Comparison of ENCODE assay signal across 15 cellular contexts in genomic region chr1:184389446-184389845, GRCh38. TPM values are rescaled to one million over a fixed set of nuclear protein-coding genes. Genes with fewer than 3 reads are reported as not detected.
DNase-seq lines count a peak whose midpoint lies in the region; ATAC-seq and TF ChIP-seq lines count a peak whose summit lies in the region.
"Had no signal": no experiment of that assay in that cellular context is flagged by ENCODE, and none has a peak within 500 bp of the region (broad histone marks: within the 10 kb centered on the region; RNA-seq: fewer than 3 reads in every experiment).

No MANE protein-coding gene starts in this region.

- intact Hi-C loops in CD14-positive monocyte (cut with micrococcal nuclease), result no loop called here

- no peak overlapping the region for H3K4me3 Mint-ChIP-seq in CD14-positive monocyte
- no peak overlapping the region for H3K4me3 Mint-ChIP-seq in activated CD8-positive, alpha-beta T cell treated with anti-CD3 and anti-CD28 coated beads, Interleukin-2, amount 10 ng/mL, durations not matched to agents 7 days and 5 days
- H3K4me3 Mint-ChIP-seq: activated naive CD8-positive, alpha-beta T cell treated with anti-CD3 and anti-CD28 coated beads, Interleukin-2, amount 50 U/mL, for 24 hours had no signal

- DNase-seq in BE2C (no peak), SK-N-MC (ENCODE audit: low read depth, low spot score) (no peak), fibroblast of lung (ENCODE audit: low read depth in 2 of 2) (peak in 1 of 2 donors; percentile 39), trophoblast cell (no peak), CD14-positive monocyte (ENCODE audit: low spot score) (no peak), HT-29 (ENCODE audit: low spot score) (no peak), GM13976 (ENCODE audit: low spot score) (no peak)
- no peak for DNase-seq in activated CD8-positive, alpha-beta T cell treated with anti-CD3 and anti-CD28 coated beads, Interleukin-2, amount 10 ng/mL, durations not matched to agents 7 days and 5 days
- DNase-seq: activated CD4-positive, alpha-beta T cell treated with anti-CD3 and anti-CD28 coated beads, Interleukin-2, amount 10 ng/mL, durations not matched to agents 7 days and 5 days; activated naive CD8-positive, alpha-beta T cell treated with anti-CD3 and anti-CD28 coated beads, Interleukin-2, amount 50 U/mL, for 24 hours; activated T-cell treated with anti-CD3 and anti-CD28 coated beads, Interleukin-2, amount 50 U/mL, for 72 hours; cortex of kidney; NCI-H2171 treated with DMSO at 0.1 percent for 48 hours; stimulated activated CD4-positive, alpha-beta T cell treated with anti-CD3 and anti-CD28 coated beads, Interleukin-2, amount 100 ng/mL, for 48 hours; T1000 had no signal

- no peak overlapping the region for H2BK120ac ChIP-seq in trophoblast cell (ENCODE audit: insufficient read depth, low read length, poor library complexity)

- H2BK5ac ChIP-seq in trophoblast cell (ENCODE audit: low read depth, low read length, poor library complexity), result no peak overlapping the region

- H3K9me3 ChIP-seq in BE2C, result no peaks in the 10 kb centered on the region
- H3K9me3 ChIP-seq in SK-N-MC (ENCODE audit: low read depth, low read length), result no peaks in the 10 kb centered on the region
- no peaks in the 10 kb centered on the region for H3K9me3 ChIP-seq in fibroblast of lung (ENCODE audit: control insufficient read depth, insufficient read depth, low read depth, low read length)
- no peaks in the 10 kb centered on the region for H3K9me3 ChIP-seq in trophoblast cell (ENCODE audit: insufficient read depth, low read depth, low read length)

- no peaks in the 10 kb centered on the region for H3K27me3 ChIP-seq in BE2C
- no peaks in the 10 kb centered on the region for H3K27me3 ChIP-seq in fibroblast of lung (ENCODE audit: control insufficient read depth, insufficient read depth, low read length)
- no peaks in the 10 kb centered on the region for H3K27me3 ChIP-seq in trophoblast cell (ENCODE audit: insufficient read depth, low read length)

- no peak overlapping the region for H3K18ac ChIP-seq in trophoblast cell (ENCODE audit: low read length)

- H4K12ac ChIP-seq in trophoblast cell (ENCODE audit: low read depth, low read length), result no peak overlapping the region

- ATAC-seq in activated CD8-positive, alpha-beta T cell treated with anti-CD3 and anti-CD28 coated beads, Interleukin-2, amount 10 ng/mL, durations not matched to agents 7 days and 5 days, result no peak
- ATAC-seq: activated naive CD8-positive, alpha-beta T cell treated with anti-CD3 and anti-CD28 coated beads, Interleukin-2, amount 50 U/mL, for 24 hours; activated T-cell treated with anti-CD3 and anti-CD28 coated beads, Interleukin-2, amount 50 U/mL, for 72 hours had no signal

- H3K4me1 ChIP-seq in BE2C (peaks cover 20% of the 10 kb centered on the region), fibroblast of lung (ENCODE audit: control insufficient read depth, extremely low read depth, insufficient read depth, low read length) (peaks cover 2% of the 10 kb centered on the region), trophoblast cell (ENCODE audit: control insufficient read depth in 1 of 2, insufficient read depth in 2 of 2, low read length in 2 of 2) (peaks cover 11 to 16% of the 10 kb centered on the region in 2 experiments)

- no peak overlapping the region for H3K23ac ChIP-seq in trophoblast cell (ENCODE audit: low read length)

- H3K27ac ChIP-seq in SK-N-MC (no peak overlapping the region), fibroblast of lung (ENCODE audit: insufficient read depth, low read length) (no peak overlapping the region), trophoblast cell (ENCODE audit: low read depth, low read length) (no peak overlapping the region)

- TF ChIP-seq CTCF in BE2C (IDR thresholded peaks at IDR 0.05; ENCODE audit: low read depth, low read length) (no peak), fibroblast of lung (conservative IDR thresholded peaks at IDR 0.05 in 1 of 2, IDR thresholded peaks at IDR 0.05 in 1 of 2; ENCODE audit: low read depth in 1 of 2, low read length in 2 of 2) (no peak), CD14-positive monocyte (IDR thresholded peaks at IDR 0.05) (no peak), GM13976 (IDR thresholded peaks at IDR 0.05; ENCODE audit: borderline replicate concordance, control extremely low read depth, extremely low read depth, insufficient read depth, missing control alignments) (no peak)

- H2BK12ac ChIP-seq in trophoblast cell (ENCODE audit: low read length), result no peak overlapping the region

- H3K9ac ChIP-seq in SK-N-MC (ENCODE audit: insufficient read length) (no peak overlapping the region), fibroblast of lung (ENCODE audit: insufficient read depth, low read length) (no peak overlapping the region), trophoblast cell (ENCODE audit: low read length) (no peak overlapping the region)

- peaks cover 13 to 23% (median 15%) of the 10 kb centered on the region in 3 donors for H3K27me3 Mint-ChIP-seq in CD14-positive monocyte (ENCODE audit: low read depth in 3 of 3)
- peaks cover 62% of the 10 kb centered on the region for H3K27me3 Mint-ChIP-seq in activated CD8-positive, alpha-beta T cell treated with anti-CD3 and anti-CD28 coated beads, Interleukin-2, amount 10 ng/mL, durations not matched to agents 7 days and 5 days (ENCODE audit: low read depth)

- POLR2A ChIA-PET in activated CD8-positive, alpha-beta T cell treated with anti-CD3 and anti-CD28 coated beads, Interleukin-2, amount 10 ng/mL, durations not matched to agents 7 days and 5 days (lab: Charles Lee), result interaction anchor here (0.7 kb wide), 1 partner anchor 330 kb away, joined by 3 read pairs; no protein-coding TSS in a partner anchor

- no CpG with 5 or more reads among the region's 2 CpGs for WGBS in trophoblast cell (ENCODE audit: extremely low coverage, insufficient coverage, insufficient read length)

- in situ Hi-C loops in GM13976 (cut with MboI; ENCODE audit: low sequenced_read_pairs, unreplicated experiment), result no loop called here

- H3K79me2 ChIP-seq in fibroblast of lung (ENCODE audit: control insufficient read depth, insufficient read depth, low read length) (peaks cover 51% of the 10 kb centered on the region), trophoblast cell (ENCODE audit: control insufficient read depth, insufficient read depth, low read length, poor library complexity) (peaks cover 22% of the 10 kb centered on the region)

- CTCF ChIA-PET in activated CD8-positive, alpha-beta T cell treated with anti-CD3 and anti-CD28 coated beads, Interleukin-2, amount 10 ng/mL, durations not matched to agents 7 days and 5 days (lab: Charles Lee), result no interaction called here

- H4K8ac ChIP-seq in trophoblast cell (ENCODE audit: low read depth, low read length), result no peak overlapping the region

- H4K91ac ChIP-seq in trophoblast cell (ENCODE audit: low read depth, low read length), result no peak overlapping the region

- H3K27ac Mint-ChIP-seq in CD14-positive monocyte, result no peak overlapping the region
- H3K27ac Mint-ChIP-seq in activated CD8-positive, alpha-beta T cell treated with anti-CD3 and anti-CD28 coated beads, Interleukin-2, amount 10 ng/mL, durations not matched to agents 7 days and 5 days, result no peak overlapping the region
- H3K27ac Mint-ChIP-seq: activated CD4-positive, alpha-beta T cell treated with anti-CD3 and anti-CD28 coated beads, Interleukin-2, amount 10 ng/mL, durations not matched to agents 7 days and 5 days; activated naive CD8-positive, alpha-beta T cell treated with anti-CD3 and anti-CD28 coated beads, Interleukin-2, amount 50 U/mL, for 24 hours had no signal

- peak overlapping the region; percentile 21 for H3K4ac ChIP-seq in trophoblast cell (ENCODE audit: low read depth, low read length)

- H3K36me3 Mint-ChIP-seq in CD14-positive monocyte, result peaks cover 0 to 2% of the 10 kb centered on the region in 2 donors
- no peaks in the 10 kb centered on the region for H3K36me3 Mint-ChIP-seq in activated CD8-positive, alpha-beta T cell treated with anti-CD3 and anti-CD28 coated beads, Interleukin-2, amount 10 ng/mL, durations not matched to agents 7 days and 5 days (ENCODE audit: low read depth)

- H2AFZ ChIP-seq in fibroblast of lung (ENCODE audit: low read length) (no peak overlapping the region), trophoblast cell (ENCODE audit: insufficient read depth, low read length, poor library complexity) (no peak overlapping the region)

- H3K9me3 Mint-ChIP-seq in CD14-positive monocyte, result peaks cover 0 to 2% (median 0%) of the 10 kb centered on the region in 7 donors
- no peaks in the 10 kb centered on the region for H3K9me3 Mint-ChIP-seq in activated CD8-positive, alpha-beta T cell treated with anti-CD3 and anti-CD28 coated beads, Interleukin-2, amount 10 ng/mL, durations not matched to agents 7 days and 5 days (ENCODE audit: insufficient read depth)
- H3K9me3 Mint-ChIP-seq: activated CD4-positive, alpha-beta T cell treated with anti-CD3 and anti-CD28 coated beads, Interleukin-2, amount 10 ng/mL, durations not matched to agents 7 days and 5 days; activated naive CD8-positive, alpha-beta T cell treated with anti-CD3 and anti-CD28 coated beads, Interleukin-2, amount 50 U/mL, for 24 hours; activated T-cell treated with anti-CD3 and anti-CD28 coated beads, Interleukin-2, amount 50 U/mL, for 72 hours had no signal

- H3K4me3 ChIP-seq in BE2C (ENCODE audit: low read depth, low read length) (peak overlapping the region; percentile 88), SK-N-MC (peak overlapping the region; percentile 93), fibroblast of lung (replicated peaks in 1 of 4; ENCODE audit: control extremely low read depth in 1 of 4, insufficient read depth in 1 of 4, low read depth in 3 of 4, low read length in 4 of 4) (peak overlapping the region in 1 of 4 experiments; percentile 97), trophoblast cell (ENCODE audit: low read depth, low read length) (no peak overlapping the region)

- peak overlapping the region; percentile 33 for H3K4me2 ChIP-seq in fibroblast of lung (ENCODE audit: extremely low read depth, insufficient read depth, low read length)
- H3K4me2 ChIP-seq in trophoblast cell (ENCODE audit: low read length), result no peak overlapping the region

- H3K14ac ChIP-seq in trophoblast cell (ENCODE audit: low read length), result no peak overlapping the region

- no peaks in the 10 kb centered on the region for H4K20me1 ChIP-seq in fibroblast of lung (ENCODE audit: control insufficient read depth, extremely low read depth, insufficient read depth, low read length)

- peaks cover 31% of the 10 kb centered on the region for H3K4me1 Mint-ChIP-seq in CD14-positive monocyte
- peaks cover 19% of the 10 kb centered on the region for H3K4me1 Mint-ChIP-seq in activated CD8-positive, alpha-beta T cell treated with anti-CD3 and anti-CD28 coated beads, Interleukin-2, amount 10 ng/mL, durations not matched to agents 7 days and 5 days (ENCODE audit: low read depth)

- H3K36me3 ChIP-seq in BE2C (no peaks in the 10 kb centered on the region), SK-N-MC (ENCODE audit: insufficient read depth, low read length) (no peaks in the 10 kb centered on the region), fibroblast of lung (ENCODE audit: control insufficient read depth, insufficient read depth, low read length) (no peaks in the 10 kb centered on the region), trophoblast cell (ENCODE audit: control insufficient read depth in 1 of 2, insufficient read depth in 2 of 2, low read length in 2 of 2) (no peaks in the 10 kb centered on the region)

- H2AK5ac ChIP-seq in trophoblast cell (ENCODE audit: low read length), result no peak overlapping the region

- peaks cover 20% of the 10 kb centered on the region for H3K79me1 ChIP-seq in trophoblast cell (ENCODE audit: low read length)

RNA-seq across cellular contexts. Expression of gene C1orf21, which starts 2.6 kb away (rescaled TPM):
- polyA plus RNA-seq in BE2C (2012; ENCODE audit: insufficient read depth, insufficient read length, low read depth), result 58.9 TPM
- 42.4 and 53.0 TPM in 2 replicates for total RNA-seq in fibroblast of lung
- 57.3 and 95.4 TPM in 2 replicates for polyA plus RNA-seq in fibroblast of lung
- 46.9 and 95.4 TPM in 2 replicates for polyA plus RNA-seq in fibroblast of lung (2012)
- polyA minus RNA-seq in fibroblast of lung (ENCODE audit: low replicate concordance), result 2.1 and 7.7 TPM in 2 replicates
- 141 and 144 TPM in 2 replicates for polyA plus RNA-seq in trophoblast cell (2013)
- 1 to 10 TPM in 1 of 2 donors, under 1 TPM in 1; 0.28 to 1.1 TPM for polyA plus RNA-seq in CD14-positive monocyte
- total RNA-seq in HT-29 (2014; rRNA removed; shearing (Covaris generic)), result 4.8 and 5.9 TPM in 2 replicates
- total RNA-seq in activated CD8-positive, alpha-beta T cell treated with anti-CD3 and anti-CD28 coated beads, Interleukin-2, amount 10 ng/mL, durations not matched to agents 7 days and 5 days, result 1 to 10 TPM; 4.6 to 5.1 TPM
